In genomic region chr17:78839173-78839761, GRCh38 we compare ENCODE assay signal across 8 cellular contexts. TPM values are rescaled to one million over a fixed set of nuclear protein-coding genes. Genes with fewer than 3 reads are reported as not detected.
DNase-seq lines count a peak whose midpoint lies in the region; ATAC-seq, FAIRE-seq and TF ChIP-seq lines count a peak whose summit lies in the region.

No MANE protein-coding gene starts in this region.

- FAIRE-seq in pancreas (lab: Jason Lieb, UNC) = no peak

- no peaks in the 10 kb centered on the region for H3K9me3 ChIP-seq in pancreas

- peak overlapping the region; percentile 62 to 96 (median 86) for H3K4me3 ChIP-seq in pancreas

- POLR2A ChIA-PET in RWPE1 (lab: Yijun Ruan, JAX; ENCODE audit: low non-redundant PET) = no interaction called here

- peaks cover 0 to 35% (median 20%) of the 10 kb centered on the region in 3 donors for H3K36me3 ChIP-seq in pancreas

- H3K27ac ChIP-seq in RWPE1 (peak overlapping the region; percentile 88), epithelial cell of prostate (peak overlapping the region; percentile 93), pancreas (peak overlapping the region; percentile 99 to 100 (median 100))

- intact Hi-C loops in pancreas (cut with DNase I) = no loop called here

- no peak for ATAC-seq in pancreas
- ATAC-seq in GM19455 (IDR thresholded peaks at IDR 0.05; ENCODE audit: unreplicated experiment) = no peak

- TF ChIP-seq CTCF in GM20000 (IDR thresholded peaks at IDR 0.05; ENCODE audit: extremely low read depth, missing control alignments) (no peak), RWPE1 (conservative IDR thresholded peaks at IDR 0.05; ENCODE audit: low read depth) (no peak), pancreas (IDR thresholded peaks at IDR 0.05) (no peak)

- H3K4me1 ChIP-seq in pancreas = peaks cover 14 to 19% (median 16%) of the 10 kb centered on the region in 3 donors

- H3K27me3 ChIP-seq in pancreas = no peaks in the 10 kb centered on the region

- DNase-seq in GM20000 (ENCODE audit: low spot score) (peak; percentile 42), RWPE1 (ENCODE audit: low spot score) (peak; percentile 75), epithelial cell of prostate (ENCODE audit: low read depth, low spot score) (peak; percentile 40), pancreas (no peak), NCI-H187 treated with DMSO at 0.1 percent for 48 hours (lab: John Stamatoyannopoulos, UW) (no peak), NK-92 (lab: John Stamatoyannopoulos, UW; ENCODE audit: unreplicated experiment) (no peak), iPS-NIHi11 (ENCODE audit: low spot score) (no peak)

- CTCF ChIA-PET in RWPE1 (lab: Yijun Ruan, JAX) = interaction anchor here (0.6 kb wide), 1 partner anchor 1344 kb away, joined by 5 read pairs; no protein-coding TSS in a partner anchor

- WGBS in pancreas, 2 donors = 15 to 16% methylated on average over 13 of the region's 13 CpGs

RNA-seq across cellular contexts. Expression of gene USP36, which starts 1.3 kb away (rescaled TPM):
- 10 to 100 TPM; 31.2 to 58.3 (median 35.8) TPM for total RNA-seq in pancreas
- 10 to 100 TPM; 33.1 to 41.8 TPM for polyA plus RNA-seq in pancreas

RNA-seq across cellular contexts. Expression of gene CYTH1, which starts 57.2 kb away (rescaled TPM):
- total RNA-seq in pancreas = 10 to 100 TPM; 18.3 to 34.4 (median 21.3) TPM
- 10 to 100 TPM; 25.0 to 28.9 TPM for polyA plus RNA-seq in pancreas

Comparison
In these comparisons a context has a peak if more than half of its experiments do, and no peak if none do; other contexts are left out.
1. DNase-seq: peak in GM20000 (single experiment), RWPE1 (single experiment) and epithelial cell of prostate (single experiment); none in pancreas (0 of 6), NCI-H187 treated with DMSO at 0.1 percent for 48 hours (single experiment), NK-92 (single experiment) and iPS-NIHi11 (single experiment).
2. Peak in every context shown above with its lines, with median percentiles within 50 percentile points of each other: H3K27ac ChIP-seq.